ENCODE assay signal across 1 cellular context in genomic region chr15:70097337-70098169, GRCh38.
A peak's percentile ranks its signal among the peaks of the same experiment; 100 is the strongest.
TF ChIP-seq lines count a peak whose summit lies in the region.

Gene TLE3, minus strand, starts transcription at chr15:70097917. Its CDS starts 1,119 bp downstream, at chr15:70096798.

TF ChIP-seq in HEK293, 187 proteins besides CTCF, POLR2A, EP300 and RAD21 (continued from another document):
- TF ChIP-seq ZBTB10 (tag by site-specific recombination; IDR thresholded peaks at IDR 0.05): peak; percentile 96
- TF ChIP-seq ZNF843 (tag by site-specific recombination; IDR thresholded peaks at IDR 0.05): peak; percentile 83
- TF ChIP-seq ZNF114 (tag by site-specific recombination; IDR thresholded peaks at IDR 0.05): no peak
- peak; percentile 49 for TF ChIP-seq OSR2 (tag by site-specific recombination; IDR thresholded peaks at IDR 0.05)
- TF ChIP-seq ZNF610 (tag by site-specific recombination; IDR thresholded peaks at IDR 0.05; ENCODE audit: borderline replicate concordance): peak; percentile 78
- peak; percentile 84; the same call in 1 of the 2 replicates for TF ChIP-seq ZSCAN18 (tag by site-specific recombination; IDR thresholded peaks at IDR 0.05)
- TF ChIP-seq ZBTB48 (tag by site-specific recombination; IDR thresholded peaks at IDR 0.05): peak; percentile 94
- TF ChIP-seq ZBTB20 (tag by site-specific recombination; IDR thresholded peaks at IDR 0.05): peak; percentile 95
- TF ChIP-seq ZNF121 (tag by site-specific recombination; IDR thresholded peaks at IDR 0.05): peak; percentile 61; the same call in 1 of the 2 replicates
- peak; percentile 34; the same call in 1 of the 2 replicates for TF ChIP-seq SCRT1 (tag by site-specific recombination; IDR thresholded peaks at IDR 0.05; ENCODE audit: borderline replicate concordance)
- TF ChIP-seq ZFHX2 (tag by site-specific recombination; conservative IDR thresholded peaks at IDR 0.05): peak; percentile 47; the same call in 1 of the 2 replicates
- TF ChIP-seq ZNF585B (tag by site-specific recombination; IDR thresholded peaks at IDR 0.05): no peak
- peak; percentile 82; the same call in 1 of the 2 replicates for TF ChIP-seq ZNF645 (tag by site-specific recombination; IDR thresholded peaks at IDR 0.05)
- TF ChIP-seq ZBTB11 (tag by site-specific recombination; conservative IDR thresholded peaks at IDR 0.05; ENCODE audit: low read depth): peak; percentile 72
- TF ChIP-seq ZFP69B (tag by site-specific recombination; IDR thresholded peaks at IDR 0.05): peak; percentile 92
- TF ChIP-seq ZNF529 (tag by site-specific recombination; IDR thresholded peaks at IDR 0.05; ENCODE audit: insufficient replicate concordance): no peak
- no peak for TF ChIP-seq ZNF518A (tag by site-specific recombination; conservative IDR thresholded peaks at IDR 0.05; ENCODE audit: low read depth)
- TF ChIP-seq GLIS1 (tag by site-specific recombination; IDR thresholded peaks at IDR 0.05): peak; percentile 80
- TF ChIP-seq, protein P1, sequence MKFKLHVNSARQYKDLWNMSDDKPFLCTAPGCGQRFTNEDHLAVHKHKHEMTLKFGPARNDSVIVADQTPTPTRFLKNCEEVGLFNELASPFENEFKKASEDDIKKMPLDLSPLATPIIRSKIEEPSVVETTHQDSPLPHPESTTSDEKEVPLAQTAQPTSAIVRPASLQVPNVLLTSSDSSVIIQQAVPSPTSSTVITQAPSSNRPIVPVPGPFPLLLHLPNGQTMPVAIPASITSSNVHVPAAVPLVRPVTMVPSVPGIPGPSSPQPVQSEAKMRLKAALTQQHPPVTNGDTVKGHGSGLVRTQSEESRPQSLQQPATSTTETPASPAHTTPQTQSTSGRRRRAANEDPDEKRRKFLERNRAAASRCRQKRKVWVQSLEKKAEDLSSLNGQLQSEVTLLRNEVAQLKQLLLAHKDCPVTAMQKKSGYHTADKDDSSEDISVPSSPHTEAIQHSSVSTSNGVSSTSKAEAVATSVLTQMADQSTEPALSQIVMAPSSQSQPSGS (tag by site-specific recombination; IDR thresholded peaks at IDR 0.05; ENCODE audit: low read depth): peak; percentile 19; the same call in 1 of the 2 replicates
- no peak for TF ChIP-seq ZNF138 (tag by site-specific recombination; IDR thresholded peaks at IDR 0.05; ENCODE audit: borderline replicate concordance)
- TF ChIP-seq ZNF24 (tag by site-specific recombination; IDR thresholded peaks at IDR 0.05): peak; percentile 78
- peak; percentile 52; the same call in 1 of the 2 replicates for TF ChIP-seq YY1 (tag by site-specific recombination; IDR thresholded peaks at IDR 0.05)
- TF ChIP-seq ZBTB17 (tag by site-specific recombination; IDR thresholded peaks at IDR 0.05): peak; percentile 78
- TF ChIP-seq ZNF623 (tag by site-specific recombination; IDR thresholded peaks at IDR 0.05): peak; percentile 41; the same call in 1 of the 2 replicates
- TF ChIP-seq ZNF837 (tag by site-specific recombination; IDR thresholded peaks at IDR 0.05): peak; percentile 97
- no peak for TF ChIP-seq ZNF140 (tag by site-specific recombination; IDR thresholded peaks at IDR 0.05)
- TF ChIP-seq ZNF248 (tag by site-specific recombination; IDR thresholded peaks at IDR 0.05): no peak
- TF ChIP-seq EGR2 (tag by site-specific recombination; IDR thresholded peaks at IDR 0.05; ENCODE audit: low read depth): no peak; the same call in 1 of the 2 replicates
- TF ChIP-seq ZNF701 (tag by site-specific recombination; IDR thresholded peaks at IDR 0.05): no peak
